6 cellular contexts compared by ENCODE assay signal in genomic region chr9:113454914-113455761, GRCh38. TPM values are rescaled to one million over a fixed set of nuclear protein-coding genes. Genes with fewer than 3 reads are reported as not detected.
DNase-seq lines count a peak whose midpoint lies in the region; ATAC-seq and TF ChIP-seq lines count a peak whose summit lies in the region.

No MANE protein-coding gene starts in this region.

- H3K27ac Mint-ChIP-seq in stimulated activated naive CD8-positive, alpha-beta T cell treated with anti-CD3 and anti-CD28 coated beads, Interleukin-15, amount 100 ng/mL, for 72 hours = no peak overlapping the region

- no peak for TF ChIP-seq CTCF in choroid plexus epithelial cell (conservative IDR thresholded peaks at IDR 0.05; ENCODE audit: low read depth, low read length)

- no peak for ATAC-seq in stimulated activated naive CD8-positive, alpha-beta T cell treated with anti-CD3 and anti-CD28 coated beads, Interleukin-15, amount 100 ng/mL, for 72 hours

- H3K4me3 ChIP-seq in choroid plexus epithelial cell (ENCODE audit: low read depth, low read length) = no peak overlapping the region

- DNase-seq in NCI-H524 (lab: John Stamatoyannopoulos, UW) (peak; percentile 8 to 17), NCI-H524 treated with DMSO at 0.1 percent for 48 hours (lab: John Stamatoyannopoulos, UW) (no peak), choroid plexus epithelial cell (ENCODE audit: low read depth) (peak; percentile 91), posterior vena cava (ENCODE audit: low spot score) (peak; percentile 88)
- DNase-seq in stimulated activated naive CD8-positive, alpha-beta T cell treated with anti-CD3 and anti-CD28 coated beads, Interleukin-15, amount 100 ng/mL, for 72 hours = no peak
- DNase-seq in effector CD4-positive, alpha-beta T cell = no peak

- H3K4me1 Mint-ChIP-seq in stimulated activated naive CD8-positive, alpha-beta T cell treated with anti-CD3 and anti-CD28 coated beads, Interleukin-15, amount 100 ng/mL, for 72 hours = peaks cover 10% of the 10 kb centered on the region

- H3K4me3 Mint-ChIP-seq in stimulated activated naive CD8-positive, alpha-beta T cell treated with anti-CD3 and anti-CD28 coated beads, Interleukin-15, amount 100 ng/mL, for 72 hours = no peak overlapping the region

- intact Hi-C loops in posterior vena cava (cut with DNase I) = no loop called here

- no peaks in the 10 kb centered on the region for H3K27me3 Mint-ChIP-seq in stimulated activated naive CD8-positive, alpha-beta T cell treated with anti-CD3 and anti-CD28 coated beads, Interleukin-15, amount 100 ng/mL, for 72 hours

- no peaks in the 10 kb centered on the region for H3K9me3 Mint-ChIP-seq in stimulated activated naive CD8-positive, alpha-beta T cell treated with anti-CD3 and anti-CD28 coated beads, Interleukin-15, amount 100 ng/mL, for 72 hours

RNA-seq across cellular contexts. Expression of gene RGS3, which starts 8.4 kb away (rescaled TPM):
- 10 to 100 TPM; 66.2 to 71.4 TPM for total RNA-seq in posterior vena cava

RNA-seq across cellular contexts. Expression of gene C9orf43, which starts 44.6 kb away (rescaled TPM):
- under 1 TPM; 0.32 to 0.33 TPM for total RNA-seq in posterior vena cava

RNA-seq across cellular contexts. Expression of gene POLE3, which starts 44.7 kb away (rescaled TPM):
- total RNA-seq in posterior vena cava = 10 to 100 TPM; 24.3 to 25.4 TPM

RNA-seq across cellular contexts. Expression of gene ALAD, which starts 54.1 kb away (rescaled TPM):
- total RNA-seq in posterior vena cava = 10 to 100 TPM; 33.1 to 41.2 TPM

Comparison
In these comparisons a context has a peak if more than half of its experiments do, and no peak if none do; other contexts are left out.
1. DNase-seq: peak in NCI-H524 (2 of 2), choroid plexus epithelial cell (single experiment) and posterior vena cava (single experiment); none in NCI-H524 treated with DMSO at 0.1 percent for 48 hours (single experiment), stimulated activated naive CD8-positive, alpha-beta T cell treated with anti-CD3 and anti-CD28 coated beads, Interleukin-15, amount 100 ng/mL, for 72 hours (0 of 2) and effector CD4-positive, alpha-beta T cell (single experiment).